In genomic region chr19:33998739-33999345, GRCh38 we compare ENCODE assay signal across 11 cellular contexts.
DNase-seq lines count a peak whose midpoint lies in the region; ATAC-seq and TF ChIP-seq lines count a peak whose summit lies in the region.
"Had no signal": no experiment of that assay in that cellular context is flagged by ENCODE, and none has a peak within 500 bp of the region (broad histone marks: within the 10 kb centered on the region; RNA-seq: fewer than 3 reads in every experiment).

No MANE protein-coding gene starts in this region.

- TF ChIP-seq CTCF in Panc1 (IDR thresholded peaks at IDR 0.05) (peak; percentile 52; the same call in 1 of the 2 replicates), fibroblast of lung (conservative IDR thresholded peaks at IDR 0.05 in 1 of 2, IDR thresholded peaks at IDR 0.05 in 1 of 2; ENCODE audit: low read depth in 1 of 2, low read length in 2 of 2) (peak in 1 of 2 donors; percentile 20), tibial artery (IDR thresholded peaks at IDR 0.05) (peak; percentile 13 to 31)

- peak; percentile 5 for DNase-seq in SKM-1 treated with dmso at 0.1 percent for 144 hours (lab: John Stamatoyannopoulos, UW; ENCODE audit: unreplicated experiment)
- no peak for DNase-seq in SKM-1 (lab: John Stamatoyannopoulos, UW; ENCODE audit: unreplicated experiment)
- no peak for DNase-seq in Panc1 (ENCODE audit: low read depth, low spot score)
- peak; percentile 6 to 26 for DNase-seq in fibroblast of lung (ENCODE audit: low read depth in 2 of 2)
- no peak for DNase-seq in tibial artery
- DNase-seq in ureter (ENCODE audit: low spot score): no peak
- DNase-seq in caudate nucleus (lab: John Stamatoyannopoulos, UW): no peak
- DNase-seq in NCI-H1092 treated with DMSO at 0.1 percent for 48 hours (lab: John Stamatoyannopoulos, UW): no peak
- DNase-seq: activated CD4-positive, alpha-beta T cell treated with anti-CD3 and anti-CD28 coated beads for 4 hours; CD8-positive, alpha-beta memory T cell; effector memory CD8-positive, alpha-beta T cell had no signal

- peaks cover 6% of the 10 kb centered on the region for H3K4me1 ChIP-seq in Panc1 (ENCODE audit: control insufficient read depth, insufficient read depth, low read length)
- no peaks in the 10 kb centered on the region for H3K4me1 ChIP-seq in fibroblast of lung (ENCODE audit: control insufficient read depth, extremely low read depth, insufficient read depth, low read length)
- no peaks in the 10 kb centered on the region for H3K4me1 ChIP-seq in tibial artery

- peak; percentile 34; the same call in 1 of the 2 replicates for ATAC-seq in Panc1
- ATAC-seq: effector memory CD8-positive, alpha-beta T cell had no signal

- intact Hi-C loops in Panc1 (cut with micrococcal nuclease; ENCODE audit: unreplicated experiment) (loop anchor here (5.0 kb wide), 2 partner anchors 98 to 222 kb away; no protein-coding TSS in a partner anchor), tibial artery (cut with DNase I; ENCODE audit: low total_unique reads) (loop anchor here (2.0 to 5.0 kb wide), 2 partner anchors 202 to 222 kb away; partner anchors contain the start of gene KCTD15)

- CTCF ChIA-PET in Panc1 (lab: Charles Lee): interaction anchor here (0.7 to 2.2 kb wide), 10 partner anchors 43 to 221 kb away, joined by 3 to 23 read pairs (median 4); partner anchors contain the start of gene KCTD15

- BruUV-seq in Panc1 (replicated peaks; lab: Mats Ljungman, UMichigan): no TSS peak

- H3K27ac ChIP-seq in Panc1 (ENCODE audit: low read length) (no peak overlapping the region), fibroblast of lung (ENCODE audit: insufficient read depth, low read length) (no peak overlapping the region), tibial artery (no peak overlapping the region), caudate nucleus (ENCODE audit: low read depth, low read length) (no peak overlapping the region)

- H3K27me3 ChIP-seq in Panc1 (ENCODE audit: control insufficient read depth, insufficient read depth, low read length): peaks cover 14% of the 10 kb centered on the region
- H3K27me3 ChIP-seq in fibroblast of lung (ENCODE audit: control insufficient read depth, insufficient read depth, low read length): no peaks in the 10 kb centered on the region
- peaks cover 0 to 6% of the 10 kb centered on the region in 2 donors for H3K27me3 ChIP-seq in tibial artery

- H3K36me3 ChIP-seq in Panc1 (ENCODE audit: control insufficient read depth, insufficient read depth, low read length) (no peaks in the 10 kb centered on the region), fibroblast of lung (ENCODE audit: control insufficient read depth, insufficient read depth, low read length) (no peaks in the 10 kb centered on the region), tibial artery (no peaks in the 10 kb centered on the region)

- H3K4me3 ChIP-seq in Panc1 (ENCODE audit: low read depth in 2 of 2, low read length in 2 of 2) (no peak overlapping the region), fibroblast of lung (replicated peaks in 1 of 4; ENCODE audit: control extremely low read depth in 1 of 4, insufficient read depth in 1 of 4, low read depth in 3 of 4, low read length in 4 of 4) (no peak overlapping the region), tibial artery (no peak overlapping the region)

- POLR2A ChIA-PET in Panc1 (lab: Charles Lee): interaction anchor here (1.0 kb wide), 1 partner anchor 129 kb away, joined by 3 read pairs; no protein-coding TSS in a partner anchor

- no peak overlapping the region for H2AFZ ChIP-seq in fibroblast of lung (ENCODE audit: low read length)

- H3K9me3 ChIP-seq in Panc1 (ENCODE audit: control insufficient read depth, insufficient read depth, low read depth, low read length) (no peaks in the 10 kb centered on the region), fibroblast of lung (ENCODE audit: control insufficient read depth, insufficient read depth, low read depth, low read length) (no peaks in the 10 kb centered on the region), tibial artery (no peaks in the 10 kb centered on the region)

- no peaks in the 10 kb centered on the region for H3K79me2 ChIP-seq in fibroblast of lung (ENCODE audit: control insufficient read depth, insufficient read depth, low read length)

- in situ Hi-C loops in Panc1 (cut with HindIII; ENCODE audit: low pct_unique_long_range_greater_than_20kb, low sequenced_read_pairs): no loop called here

- H4K20me1 ChIP-seq in fibroblast of lung (ENCODE audit: control insufficient read depth, extremely low read depth, insufficient read depth, low read length): no peaks in the 10 kb centered on the region

- H3K9ac ChIP-seq in fibroblast of lung (ENCODE audit: insufficient read depth, low read length): no peak overlapping the region

- no peak overlapping the region for H3K4me2 ChIP-seq in fibroblast of lung (ENCODE audit: extremely low read depth, insufficient read depth, low read length)

Comparison
In these comparisons a context has a peak if more than half of its experiments do, and no peak if none do; other contexts are left out.
1. DNase-seq: peak in SKM-1 treated with dmso at 0.1 percent for 144 hours (single experiment) and fibroblast of lung (2 of 2); none in SKM-1 (single experiment), Panc1 (single experiment), tibial artery (0 of 2), ureter (single experiment), caudate nucleus (0 of 61) and NCI-H1092 treated with DMSO at 0.1 percent for 48 hours (single experiment).